In the genomic region with DNA sequence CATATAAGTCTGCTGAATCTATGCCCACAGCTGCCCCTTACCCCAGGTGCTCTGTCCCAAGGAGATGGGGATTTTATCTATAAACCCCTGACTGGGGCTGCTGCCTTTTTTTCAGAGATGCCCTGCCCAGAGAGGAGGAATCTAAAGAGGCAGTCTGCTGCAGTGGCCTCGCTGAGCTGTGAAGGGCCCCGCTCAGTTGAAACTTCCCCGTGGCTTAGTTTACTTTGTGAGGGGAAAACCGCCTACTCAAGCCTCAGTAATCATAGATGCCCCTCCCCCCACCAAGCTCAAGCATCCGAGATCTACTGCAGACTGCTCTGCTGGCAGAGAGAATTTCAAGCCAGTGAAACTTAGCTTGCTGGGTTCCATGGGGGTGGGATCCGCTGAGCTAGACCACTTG, we compare ENCODE assay signal across 2 cellular contexts.
TF ChIP-seq lines count a peak whose summit lies in the region.

No MANE protein-coding gene starts in this region.

TF ChIP-seq in GM23338, 12 proteins besides CTCF, POLR2A, EP300 and RAD21:
- TF ChIP-seq ZNF331 (CRISPR knock-in tag; IDR thresholded peaks at IDR 0.05; ENCODE audit: low read depth) (no peak), EZH2 (IDR thresholded peaks at IDR 0.05; ENCODE audit: low read depth, unreplicated experiment) (no peak), STAT1 (IDR thresholded peaks at IDR 0.05; ENCODE audit: unreplicated experiment) (no peak)
- TF ChIP-seq, protein P1, sequence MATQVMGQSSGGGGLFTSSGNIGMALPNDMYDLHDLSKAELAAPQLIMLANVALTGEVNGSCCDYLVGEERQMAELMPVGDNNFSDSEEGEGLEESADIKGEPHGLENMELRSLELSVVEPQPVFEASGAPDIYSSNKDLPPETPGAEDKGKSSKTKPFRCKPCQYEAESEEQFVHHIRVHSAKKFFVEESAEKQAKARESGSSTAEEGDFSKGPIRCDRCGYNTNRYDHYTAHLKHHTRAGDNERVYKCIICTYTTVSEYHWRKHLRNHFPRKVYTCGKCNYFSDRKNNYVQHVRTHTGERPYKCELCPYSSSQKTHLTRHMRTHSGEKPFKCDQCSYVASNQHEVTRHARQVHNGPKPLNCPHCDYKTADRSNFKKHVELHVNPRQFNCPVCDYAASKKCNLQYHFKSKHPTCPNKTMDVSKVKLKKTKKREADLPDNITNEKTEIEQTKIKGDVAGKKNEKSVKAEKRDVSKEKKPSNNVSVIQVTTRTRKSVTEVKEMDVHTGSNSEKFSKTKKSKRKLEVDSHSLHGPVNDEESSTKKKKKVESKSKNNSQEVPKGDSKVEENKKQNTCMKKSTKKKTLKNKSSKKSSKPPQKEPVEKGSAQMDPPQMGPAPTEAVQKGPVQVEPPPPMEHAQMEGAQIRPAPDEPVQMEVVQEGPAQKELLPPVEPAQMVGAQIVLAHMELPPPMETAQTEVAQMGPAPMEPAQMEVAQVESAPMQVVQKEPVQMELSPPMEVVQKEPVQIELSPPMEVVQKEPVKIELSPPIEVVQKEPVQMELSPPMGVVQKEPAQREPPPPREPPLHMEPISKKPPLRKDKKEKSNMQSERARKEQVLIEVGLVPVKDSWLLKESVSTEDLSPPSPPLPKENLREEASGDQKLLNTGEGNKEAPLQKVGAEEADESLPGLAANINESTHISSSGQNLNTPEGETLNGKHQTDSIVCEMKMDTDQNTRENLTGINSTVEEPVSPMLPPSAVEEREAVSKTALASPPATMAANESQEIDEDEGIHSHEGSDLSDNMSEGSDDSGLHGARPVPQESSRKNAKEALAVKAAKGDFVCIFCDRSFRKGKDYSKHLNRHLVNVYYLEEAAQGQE (IDR thresholded peaks at IDR 0.05; ENCODE audit: unreplicated experiment) = no peak
- TF ChIP-seq, protein P2, sequence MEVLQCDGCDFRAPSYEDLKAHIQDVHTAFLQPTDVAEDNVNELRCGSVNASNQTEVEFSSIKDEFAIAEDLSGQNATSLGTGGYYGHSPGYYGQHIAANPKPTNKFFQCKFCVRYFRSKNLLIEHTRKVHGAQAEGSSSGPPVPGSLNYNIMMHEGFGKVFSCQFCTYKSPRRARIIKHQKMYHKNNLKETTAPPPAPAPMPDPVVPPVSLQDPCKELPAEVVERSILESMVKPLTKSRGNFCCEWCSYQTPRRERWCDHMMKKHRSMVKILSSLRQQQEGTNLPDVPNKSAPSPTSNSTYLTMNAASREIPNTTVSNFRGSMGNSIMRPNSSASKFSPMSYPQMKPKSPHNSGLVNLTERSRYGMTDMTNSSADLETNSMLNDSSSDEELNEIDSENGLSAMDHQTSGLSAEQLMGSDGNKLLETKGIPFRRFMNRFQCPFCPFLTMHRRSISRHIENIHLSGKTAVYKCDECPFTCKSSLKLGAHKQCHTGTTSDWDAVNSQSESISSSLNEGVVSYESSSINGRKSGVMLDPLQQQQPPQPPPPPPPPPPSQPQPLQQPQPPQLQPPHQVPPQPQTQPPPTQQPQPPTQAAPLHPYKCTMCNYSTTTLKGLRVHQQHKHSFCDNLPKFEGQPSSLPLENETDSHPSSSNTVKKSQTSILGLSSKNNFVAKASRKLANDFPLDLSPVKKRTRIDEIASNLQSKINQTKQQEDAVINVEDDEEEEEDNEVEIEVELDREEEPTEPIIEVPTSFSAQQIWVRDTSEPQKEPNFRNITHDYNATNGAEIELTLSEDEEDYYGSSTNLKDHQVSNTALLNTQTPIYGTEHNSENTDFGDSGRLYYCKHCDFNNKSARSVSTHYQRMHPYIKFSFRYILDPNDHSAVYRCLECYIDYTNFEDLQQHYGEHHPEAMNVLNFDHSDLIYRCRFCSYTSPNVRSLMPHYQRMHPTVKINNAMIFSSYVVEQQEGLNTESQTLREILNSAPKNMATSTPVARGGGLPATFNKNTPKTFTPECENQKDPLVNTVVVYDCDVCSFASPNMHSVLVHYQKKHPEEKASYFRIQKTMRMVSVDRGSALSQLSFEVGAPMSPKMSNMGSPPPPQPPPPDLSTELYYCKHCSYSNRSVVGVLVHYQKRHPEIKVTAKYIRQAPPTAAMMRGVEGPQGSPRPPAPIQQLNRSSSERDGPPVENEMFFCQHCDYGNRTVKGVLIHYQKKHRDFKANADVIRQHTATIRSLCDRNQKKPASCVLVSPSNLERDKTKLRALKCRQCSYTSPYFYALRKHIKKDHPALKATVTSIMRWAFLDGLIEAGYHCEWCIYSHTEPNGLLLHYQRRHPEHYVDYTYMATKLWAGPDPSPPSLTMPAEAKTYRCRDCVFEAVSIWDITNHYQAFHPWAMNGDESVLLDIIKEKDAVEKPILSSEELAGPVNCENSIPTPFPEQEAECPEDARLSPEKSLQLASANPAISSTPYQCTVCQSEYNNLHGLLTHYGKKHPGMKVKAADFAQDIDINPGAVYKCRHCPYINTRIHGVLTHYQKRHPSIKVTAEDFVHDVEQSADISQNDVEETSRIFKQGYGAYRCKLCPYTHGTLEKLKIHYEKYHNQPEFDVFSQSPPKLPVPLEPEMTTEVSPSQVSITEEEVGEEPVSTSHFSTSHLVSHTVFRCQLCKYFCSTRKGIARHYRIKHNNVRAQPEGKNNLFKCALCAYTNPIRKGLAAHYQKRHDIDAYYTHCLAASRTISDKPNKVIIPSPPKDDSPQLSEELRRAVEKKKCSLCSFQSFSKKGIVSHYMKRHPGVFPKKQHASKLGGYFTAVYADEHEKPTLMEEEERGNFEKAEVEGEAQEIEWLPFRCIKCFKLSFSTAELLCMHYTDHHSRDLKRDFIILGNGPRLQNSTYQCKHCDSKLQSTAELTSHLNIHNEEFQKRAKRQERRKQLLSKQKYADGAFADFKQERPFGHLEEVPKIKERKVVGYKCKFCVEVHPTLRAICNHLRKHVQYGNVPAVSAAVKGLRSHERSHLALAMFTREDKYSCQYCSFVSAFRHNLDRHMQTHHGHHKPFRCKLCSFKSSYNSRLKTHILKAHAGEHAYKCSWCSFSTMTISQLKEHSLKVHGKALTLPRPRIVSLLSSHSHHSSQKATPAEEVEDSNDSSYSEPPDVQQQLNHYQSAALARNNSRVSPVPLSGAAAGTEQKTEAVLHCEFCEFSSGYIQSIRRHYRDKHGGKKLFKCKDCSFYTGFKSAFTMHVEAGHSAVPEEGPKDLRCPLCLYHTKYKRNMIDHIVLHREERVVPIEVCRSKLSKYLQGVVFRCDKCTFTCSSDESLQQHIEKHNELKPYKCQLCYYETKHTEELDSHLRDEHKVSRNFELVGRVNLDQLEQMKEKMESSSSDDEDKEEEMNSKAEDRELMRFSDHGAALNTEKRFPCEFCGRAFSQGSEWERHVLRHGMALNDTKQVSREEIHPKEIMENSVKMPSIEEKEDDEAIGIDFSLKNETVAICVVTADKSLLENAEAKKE (CRISPR knock-in tag; IDR thresholded peaks at IDR 0.05) = no peak

TF ChIP-seq in GM12878, 131 proteins besides CTCF, POLR2A, EP300 and RAD21:
- TF ChIP-seq BACH1 (IDR thresholded peaks at IDR 0.05; ENCODE audit: borderline replicate concordance) = no peak
- TF ChIP-seq RB1 (IDR thresholded peaks at IDR 0.05; ENCODE audit: borderline replicate concordance) = no peak
- no peak for TF ChIP-seq HCFC1 (IDR thresholded peaks at IDR 0.05; ENCODE audit: low read length)
- no peak for TF ChIP-seq KAT2A (conservative IDR thresholded peaks at IDR 0.05; ENCODE audit: control insufficient read depth, low read depth, low read length)
- TF ChIP-seq, protein P3, sequence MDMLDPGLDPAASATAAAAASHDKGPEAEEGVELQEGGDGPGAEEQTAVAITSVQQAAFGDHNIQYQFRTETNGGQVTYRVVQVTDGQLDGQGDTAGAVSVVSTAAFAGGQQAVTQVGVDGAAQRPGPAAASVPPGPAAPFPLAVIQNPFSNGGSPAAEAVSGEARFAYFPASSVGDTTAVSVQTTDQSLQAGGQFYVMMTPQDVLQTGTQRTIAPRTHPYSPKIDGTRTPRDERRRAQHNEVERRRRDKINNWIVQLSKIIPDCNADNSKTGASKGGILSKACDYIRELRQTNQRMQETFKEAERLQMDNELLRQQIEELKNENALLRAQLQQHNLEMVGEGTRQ (IDR thresholded peaks at IDR 0.05; ENCODE audit: borderline replicate concordance, low read depth, low read length) = no peak
- no peak for TF ChIP-seq ZNF24 (IDR thresholded peaks at IDR 0.05)
- TF ChIP-seq TARDBP (IDR thresholded peaks at IDR 0.05; ENCODE audit: borderline replicate concordance) = no peak
- no peak for TF ChIP-seq RFX5 (IDR thresholded peaks at IDR 0.05; ENCODE audit: low read depth, low read length)
- no peak for TF ChIP-seq CHD4 (IDR thresholded peaks at IDR 0.05)
- TF ChIP-seq ZNF217 (IDR thresholded peaks at IDR 0.05) = no peak
